In the genomic region with DNA sequence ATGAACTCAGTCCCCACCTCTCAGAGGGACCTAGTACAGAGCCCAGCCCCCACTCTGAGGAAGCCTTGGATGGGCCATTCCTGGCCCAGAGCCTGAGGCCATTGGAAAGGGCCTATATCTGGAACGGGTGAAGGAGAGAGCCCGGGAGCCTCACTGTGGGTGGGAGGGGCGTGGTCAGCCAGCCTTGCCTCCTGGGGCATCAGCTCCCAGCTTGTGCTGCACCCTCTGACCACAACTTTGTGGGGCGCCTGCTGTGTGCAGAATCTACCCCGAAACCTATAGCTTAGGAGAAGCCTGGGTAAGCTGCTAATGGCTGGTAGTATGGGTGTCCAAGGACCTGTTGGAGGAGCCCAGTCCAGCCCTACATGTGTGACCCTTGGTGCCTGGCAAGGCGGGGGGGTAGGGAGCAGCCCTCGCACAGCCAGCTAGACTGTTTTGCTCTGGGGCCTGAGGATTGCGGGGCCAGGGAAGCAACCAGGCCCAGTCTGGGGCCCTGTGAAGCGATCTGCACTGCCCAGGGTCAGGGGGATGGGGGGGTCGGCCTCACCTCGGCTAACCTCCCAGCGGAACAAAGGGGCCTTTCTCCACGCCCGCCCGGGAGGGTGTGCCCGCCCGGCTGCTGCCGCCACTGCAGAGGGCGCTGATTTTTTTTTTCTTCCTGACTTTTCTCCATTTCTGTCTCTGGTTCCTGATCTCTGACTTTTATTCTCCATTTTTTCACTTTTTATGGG, we compare ENCODE assay signal across 8 cellular contexts. TPM values are rescaled to one million over a fixed set of nuclear protein-coding genes. Genes with fewer than 3 reads are reported as not detected.
DNase-seq lines count a peak whose midpoint lies in the region; ATAC-seq and TF ChIP-seq lines count a peak whose summit lies in the region.

No MANE protein-coding gene starts in this region.

- no peak for TF ChIP-seq CTCF in gastrocnemius medialis (IDR thresholded peaks at IDR 0.05 in 4 of 5, conservative IDR thresholded peaks at IDR 0.05 in 1 of 5)

- intact Hi-C loops in gastrocnemius medialis (cut with DNase I; ENCODE audit: low total_unique reads): loop anchor here (5.0 kb wide), 2 partner anchors 33 to 58 kb away; no protein-coding TSS in a partner anchor

- peaks cover 23% of the 10 kb centered on the region for H3K4me1 ChIP-seq in ES-I3 (ENCODE audit: insufficient read depth, low read length)
- peaks cover 95 to 96% of the 10 kb centered on the region in 2 donors for H3K4me1 ChIP-seq in gastrocnemius medialis

- ATAC-seq in gastrocnemius medialis: no peak
- ATAC-seq in GM19452 (IDR thresholded peaks at IDR 0.05; ENCODE audit: unreplicated experiment): no peak
- no peak for ATAC-seq in HG02970 (IDR thresholded peaks at IDR 0.05; ENCODE audit: low FRiP score, unreplicated experiment)

- H3K9ac ChIP-seq in ES-I3 (ENCODE audit: low read depth, low read length): peak overlapping the region; percentile 42; the same call in 1 of the 2 replicates

- peak; percentile 91 for DNase-seq in SK-MEL-5 (ENCODE audit: low read depth, low spot score)
- peak; percentile 84 for DNase-seq in globus pallidus (ENCODE audit: low spot score)
- no peak for DNase-seq in gastrocnemius medialis
- DNase-seq in NCI-H2029 (lab: John Stamatoyannopoulos, UW): no peak
- DNase-seq in NCI-H146 (lab: John Stamatoyannopoulos, UW): no peak

- H3K9me3 ChIP-seq in ES-I3 (ENCODE audit: control insufficient read depth, insufficient read depth, low read length): no peaks in the 10 kb centered on the region
- H3K9me3 ChIP-seq in gastrocnemius medialis: no peaks in the 10 kb centered on the region

- peak overlapping the region; percentile 29 to 59 (median 54) for H3K4me3 ChIP-seq in gastrocnemius medialis

- peak overlapping the region; percentile 92 to 100 (median 96) for H3K27ac ChIP-seq in gastrocnemius medialis

- H3K27me3 ChIP-seq in gastrocnemius medialis: no peaks in the 10 kb centered on the region

- in situ Hi-C loops in SK-MEL-5 (cut with HindIII; ENCODE audit: low pct_unique_long_range_greater_than_20kb, low sequenced_read_pairs) (no loop called here), gastrocnemius medialis (cut with MboI; ENCODE audit: low sequenced_read_pairs in 4 of 4) (no loop called here)

- TF ChIP-seq POLR2A in gastrocnemius medialis (IDR thresholded peaks at IDR 0.05): no peak

- H3K36me3 ChIP-seq in ES-I3 (ENCODE audit: insufficient read depth, low read length): no peaks in the 10 kb centered on the region
- H3K36me3 ChIP-seq in gastrocnemius medialis: no peaks in the 10 kb centered on the region

RNA-seq across cellular contexts. Expression of a gene that starts 42.3 kb away (rescaled TPM):
- total RNA-seq in SK-MEL-5 (2014; rRNA removed; shearing (Covaris generic)): not detected in 2 replicates
- 0.21 TPM in 1 of 2 replicates, not detected in the other for polyA plus RNA-seq in SK-MEL-5 (2015; cell fraction: cytosol; rRNA removed)
- polyA plus RNA-seq in SK-MEL-5 (2015; cell fraction: nucleus; rRNA removed): not detected in 2 replicates
- 1 to 10 TPM; 2.6 to 5.0 (median 3.1) TPM for total RNA-seq in gastrocnemius medialis

RNA-seq across cellular contexts. Expression of a gene that starts 56.1 kb away (rescaled TPM):
- total RNA-seq in SK-MEL-5 (2014; rRNA removed; shearing (Covaris generic)): 32.9 and 36.8 TPM in 2 replicates
- polyA plus RNA-seq in SK-MEL-5 (2015; cell fraction: cytosol; rRNA removed): 44.7 and 45.1 TPM in 2 replicates
- 503 and 597 TPM in 2 replicates for polyA plus RNA-seq in SK-MEL-5 (2015; cell fraction: nucleus; rRNA removed)
- 10 to 100 TPM; 31.7 to 47.9 (median 45.0) TPM for total RNA-seq in gastrocnemius medialis

RNA-seq across cellular contexts. Expression of a gene that starts 57.7 kb away (rescaled TPM):
- total RNA-seq in SK-MEL-5 (2014; rRNA removed; shearing (Covaris generic)): 38.9 and 44.2 TPM in 2 replicates
- 80.6 and 131 TPM in 2 replicates for polyA plus RNA-seq in SK-MEL-5 (2015; cell fraction: cytosol; rRNA removed)
- 20.1 and 24.8 TPM in 2 replicates for polyA plus RNA-seq in SK-MEL-5 (2015; cell fraction: nucleus; rRNA removed)
- total RNA-seq in gastrocnemius medialis: 10 to 100 TPM; 36.3 to 81.3 (median 49.4) TPM

Comparison
In these comparisons a context has a peak if more than half of its experiments do, and no peak if none do; other contexts are left out.
1. DNase-seq: peak in SK-MEL-5 (single experiment) and globus pallidus (single experiment); none in gastrocnemius medialis (0 of 2), NCI-H2029 (single experiment) and NCI-H146 (single experiment).